Comparison of ENCODE assay signal across 8 cellular contexts in genomic region chr12:113247123-113248045, GRCh38. TPM values are rescaled to one million over a fixed set of nuclear protein-coding genes. Genes with fewer than 3 reads are reported as not detected.
DNase-seq lines count a peak whose midpoint lies in the region; ATAC-seq, FAIRE-seq and TF ChIP-seq lines count a peak whose summit lies in the region.

No MANE protein-coding gene starts in this region.

- WGBS in psoas muscle, 3 donors = 69 to 83% (median 71%) methylated on average over 21 of the region's 21 CpGs
- 91 to 92% methylated on average over 21 of the region's 21 CpGs for WGBS in lower leg skin, 2 donors

- no peaks in the 10 kb centered on the region for H3K9me3 Mint-ChIP-seq in activated T-helper 2 cell treated with anti-CD3 and anti-CD28 coated beads, Interferon-gamma antibody, Interleukin-2, Interleukin-4, amounts not matched to agents 10 μg/mL and 5 μg/mL and 100 μg/mL, durations not matched to agents 14 hours and 24 hours and 36 hours

- no peaks in the 10 kb centered on the region for H3K27me3 ChIP-seq in psoas muscle (ENCODE audit: insufficient read depth in 3 of 3, low read length in 2 of 3)

- no peak for ATAC-seq in psoas muscle

- peaks cover 76% of the 10 kb centered on the region for H3K4me1 ChIP-seq in psoas muscle

- TF ChIP-seq POLR2A in lower leg skin (IDR thresholded peaks at IDR 0.05) = no peak

- H3K4me3 ChIP-seq in psoas muscle (peak overlapping the region; percentile 59), lower leg skin (ENCODE audit: low read depth, poor library complexity, severe bottlenecking) (no peak overlapping the region)

- H3K27ac Mint-ChIP-seq in activated T-helper 2 cell treated with anti-CD3 and anti-CD28 coated beads, Interferon-gamma antibody, Interleukin-2, Interleukin-4, amounts not matched to agents 10 μg/mL and 5 μg/mL and 100 μg/mL, durations not matched to agents 14 hours and 24 hours and 36 hours = no peak overlapping the region

- no peak for FAIRE-seq in RCC 7860 (lab: Jason Lieb, UNC)

- H3K9me3 ChIP-seq in psoas muscle = no peaks in the 10 kb centered on the region

- peak; percentile 62 for DNase-seq in EH (ENCODE audit: low read depth)
- peak; percentile 24 for DNase-seq in RCC 7860 (ENCODE audit: low spot score)
- no peak for DNase-seq in epithelial cell of prostate (ENCODE audit: low read depth, low spot score)
- DNase-seq in psoas muscle = peak in 1 of 2 donors; percentile 60
- no peak for DNase-seq in activated naive CD4-positive, alpha-beta T cell (lab: John Stamatoyannopoulos, UW)
- DNase-seq in lower leg skin (ENCODE audit: low spot score in 2 of 2) = no peak
- no peak for DNase-seq in activated effector memory CD4-positive, alpha-beta T cell treated with anti-CD3 and anti-CD28 coated beads, Interleukin-2, amount 50 U/mL, for 16 hours
- DNase-seq in activated T-helper 2 cell treated with anti-CD3 and anti-CD28 coated beads, Interferon-gamma antibody, Interleukin-2, Interleukin-4, amounts not matched to agents 10 μg/mL and 5 μg/mL and 100 μg/mL, durations not matched to agents 14 hours and 24 hours and 36 hours (ENCODE audit: low spot score) = no peak

- H3K36me3 Mint-ChIP-seq in activated T-helper 2 cell treated with anti-CD3 and anti-CD28 coated beads, Interferon-gamma antibody, Interleukin-2, Interleukin-4, amounts not matched to agents 10 μg/mL and 5 μg/mL and 100 μg/mL, durations not matched to agents 14 hours and 24 hours and 36 hours (ENCODE audit: low read depth) = peaks cover 38% of the 10 kb centered on the region

- TF ChIP-seq CTCF in psoas muscle (IDR thresholded peaks at IDR 0.05) (no peak), lower leg skin (IDR thresholded peaks at IDR 0.05) (no peak)

- no peak overlapping the region for H3K4me3 Mint-ChIP-seq in activated T-helper 2 cell treated with anti-CD3 and anti-CD28 coated beads, Interferon-gamma antibody, Interleukin-2, Interleukin-4, amounts not matched to agents 10 μg/mL and 5 μg/mL and 100 μg/mL, durations not matched to agents 14 hours and 24 hours and 36 hours (ENCODE audit: low read depth)

- peaks cover 5% of the 10 kb centered on the region for H3K4me1 Mint-ChIP-seq in activated T-helper 2 cell treated with anti-CD3 and anti-CD28 coated beads, Interferon-gamma antibody, Interleukin-2, Interleukin-4, amounts not matched to agents 10 μg/mL and 5 μg/mL and 100 μg/mL, durations not matched to agents 14 hours and 24 hours and 36 hours (ENCODE audit: low read depth)

- peak overlapping the region; percentile 99 for H3K27ac ChIP-seq in epithelial cell of prostate
- peak overlapping the region; percentile 95 for H3K27ac ChIP-seq in psoas muscle

- peaks cover 0 to 9% of the 10 kb centered on the region in 2 donors for H3K36me3 ChIP-seq in psoas muscle (ENCODE audit: insufficient read depth in 1 of 2, low read depth in 1 of 2)

- no peaks in the 10 kb centered on the region for H3K27me3 Mint-ChIP-seq in activated T-helper 2 cell treated with anti-CD3 and anti-CD28 coated beads, Interferon-gamma antibody, Interleukin-2, Interleukin-4, amounts not matched to agents 10 μg/mL and 5 μg/mL and 100 μg/mL, durations not matched to agents 14 hours and 24 hours and 36 hours (ENCODE audit: low read depth)

- intact Hi-C loops in psoas muscle (cut with DNase I) = no loop called here
- intact Hi-C loops in lower leg skin (cut with DNase I; ENCODE audit: low total_unique reads) = no loop called here
- intact Hi-C loops in activated T-helper 2 cell treated with anti-CD3 and anti-CD28 coated beads, Interferon-gamma antibody, Interleukin-2, Interleukin-4, amounts not matched to agents 10 μg/mL and 5 μg/mL and 100 μg/mL, durations not matched to agents 14 hours and 24 hours and 36 hours (cut with micrococcal nuclease) = no loop called here

RNA-seq across cellular contexts. Expression of gene TPCN1, which starts 26.1 kb away (rescaled TPM):
- total RNA-seq in psoas muscle = 10 to 100 TPM; 24.9 to 36.2 (median 27.0) TPM
- polyA plus RNA-seq in psoas muscle = 10 to 100 TPM in 2 of 3 donors, 1 to 10 TPM in 1; 7.6 to 33.7 (median 18.2) TPM
- total RNA-seq in lower leg skin = 10 to 100 TPM; 16.5 to 38.4 (median 28.8) TPM
- 44.9 and 47.5 TPM in 2 replicates for total RNA-seq in activated T-helper 2 cell treated with anti-CD3 and anti-CD28 coated beads, Interferon-gamma antibody, Interleukin-2, Interleukin-4, amounts not matched to agents 10 μg/mL and 5 μg/mL and 100 μg/mL, durations not matched to agents 14 hours and 24 hours and 36 hours

Comparison
In these comparisons a context has a peak if more than half of its experiments do, and no peak if none do; other contexts are left out.
1. DNase-seq: peak in EH (single experiment) and RCC 7860 (single experiment); none in epithelial cell of prostate (single experiment), activated naive CD4-positive, alpha-beta T cell (0 of 4), lower leg skin (0 of 2), activated effector memory CD4-positive, alpha-beta T cell treated with anti-CD3 and anti-CD28 coated beads, Interleukin-2, amount 50 U/mL, for 16 hours (single experiment) and activated T-helper 2 cell treated with anti-CD3 and anti-CD28 coated beads, Interferon-gamma antibody, Interleukin-2, Interleukin-4, amounts not matched to agents 10 μg/mL and 5 μg/mL and 100 μg/mL, durations not matched to agents 14 hours and 24 hours and 36 hours (single experiment).